ENCODE assay signal across 17 cellular contexts in genomic region chr7:159056722-159057121, GRCh38.
"Had no signal": no experiment of that assay in that cellular context is flagged by ENCODE, and none has a peak within 500 bp of the region (broad histone marks: within the 10 kb centered on the region; RNA-seq: fewer than 3 reads in every experiment).

No MANE protein-coding gene starts in this region.

- H3K4me1 Mint-ChIP-seq: natural killer cell had no signal

- DNase-seq: activated CD4-positive, alpha-beta T cell treated with anti-CD3 and anti-CD28 coated beads, Interleukin-2, amount 50 U/mL, for 4 hours; activated gamma-delta T cell treated with Interleukin-2 at 50 U/mL for 16 hours; amniotic stem cell; effector CD8-positive, alpha-beta T cell; heart right ventricle; kidney glomerular epithelial cell; mesenchymal stem cell; natural killer cell; pancreas; stimulated activated naive CD4-positive, alpha-beta T cell treated with Interleukin-2 at 50 U/mL for 16 hours; substantia nigra; T-helper 2 cell; tibial artery had no signal

- H3K27ac Mint-ChIP-seq: activated naive CD8-positive, alpha-beta T cell; dendritic cell treated with granulocyte-macrophage colony-stimulating factor and Interleukin-4, amounts not matched to agents 40 ng/mL and 50 ng/mL, for 4 days; natural killer cell had no signal

- H3K27me3 Mint-ChIP-seq: activated naive CD8-positive, alpha-beta T cell had no signal

- H3K4me3 ChIP-seq: heart right ventricle, pancreas, tibial artery had no signal

- H3K9me3 Mint-ChIP-seq: dendritic cell treated with granulocyte-macrophage colony-stimulating factor and Interleukin-4, amounts not matched to agents 40 ng/mL and 50 ng/mL, for 4 days had no signal

- H3K27ac ChIP-seq: heart right ventricle, pancreas, tibial artery had no signal

- ATAC-seq: esophagus mucosa, heart right ventricle, natural killer cell, pancreas had no signal

- FAIRE-seq: pancreas, urothelium cell line had no signal

- H3K4me1 ChIP-seq: heart right ventricle, pancreas had no signal

- H3K9me3 ChIP-seq: pancreas had no signal

- H3K4me3 Mint-ChIP-seq: activated naive CD8-positive, alpha-beta T cell; dendritic cell treated with granulocyte-macrophage colony-stimulating factor and Interleukin-4, amounts not matched to agents 40 ng/mL and 50 ng/mL, for 4 days; natural killer cell had no signal
